14 cellular contexts compared by ENCODE assay signal in genomic region chr3:3628676-3629328, GRCh38.
DNase-seq lines count a peak whose midpoint lies in the region; ATAC-seq and TF ChIP-seq lines count a peak whose summit lies in the region.
"Had no signal": no experiment of that assay in that cellular context is flagged by ENCODE, and none has a peak within 500 bp of the region (broad histone marks: within the 10 kb centered on the region; RNA-seq: fewer than 3 reads in every experiment).

No MANE protein-coding gene starts in this region.

- ATAC-seq in GM19043 (IDR thresholded peaks at IDR 0.05; ENCODE audit: low read depth, unreplicated experiment): peak; percentile 75
- peak; percentile 76 for ATAC-seq in HG02642 (IDR thresholded peaks at IDR 0.05; ENCODE audit: poor library complexity, unreplicated experiment)
- ATAC-seq in HG03139 (IDR thresholded peaks at IDR 0.05; ENCODE audit: unreplicated experiment): peak; percentile 73
- no peak for ATAC-seq in activated CD4-positive, CD25-positive, alpha-beta regulatory T cell treated with anti-CD3 and anti-CD28 coated beads, Interleukin-2, amount 50 U/mL, for 24 hours
- ATAC-seq: gastrocnemius medialis, GM23338 had no signal

- no peak overlapping the region for H3K4me3 ChIP-seq in foreskin fibroblast (ENCODE audit: low read depth in 1 of 2, low read length in 2 of 2)
- H3K4me3 ChIP-seq: gastrocnemius medialis, GM23338, uterus had no signal

- DNase-seq in activated T-cell treated with anti-CD3 and anti-CD28 coated beads, Interleukin-2, amount 50 U/mL, for 1 hour: no peak
- DNase-seq in SIG-M5 (lab: John Stamatoyannopoulos, UW): no peak
- DNase-seq in foreskin fibroblast: no peak
- DNase-seq: gastrocnemius medialis; NCI-H187 treated with DMSO at 0.1 percent for 48 hours; NCI-H524 treated with DMSO at 0.1 percent for 48 hours; RPMI8226; stimulated activated CD4-positive, alpha-beta T cell treated with anti-CD3 and anti-CD28 coated beads, Interleukin-2, amount 100 ng/mL, for 48 hours; uterus had no signal

- no peak for TF ChIP-seq CTCF in foreskin fibroblast (IDR thresholded peaks at IDR 0.05; ENCODE audit: low read depth, low read length)

Comparison
In these comparisons a context has a peak if more than half of its experiments do, and no peak if none do; other contexts are left out.
1. ATAC-seq: peak in GM19043 (single experiment), HG02642 (single experiment) and HG03139 (single experiment); none in activated CD4-positive, CD25-positive, alpha-beta regulatory T cell treated with anti-CD3 and anti-CD28 coated beads, Interleukin-2, amount 50 U/mL, for 24 hours (0 of 2).